20 cellular contexts compared by ENCODE assay signal in genomic region chr3:135514064-135514455, GRCh38.
DNase-seq lines count a peak whose midpoint lies in the region; ATAC-seq, FAIRE-seq and TF ChIP-seq lines count a peak whose summit lies in the region.
"Had no signal": no experiment of that assay in that cellular context is flagged by ENCODE, and none has a peak within 500 bp of the region (broad histone marks: within the 10 kb centered on the region; RNA-seq: fewer than 3 reads in every experiment).

No MANE protein-coding gene starts in this region.

- no peaks in the 10 kb centered on the region for H3K36me3 Mint-ChIP-seq in astrocyte (ENCODE audit: low read depth, unreplicated experiment)
- H3K36me3 Mint-ChIP-seq: CD14-positive monocyte had no signal

- DNase-seq in astrocyte (ENCODE audit: low read depth) (peak; percentile 2), keratinocyte (ENCODE audit: low read depth, low spot score) (no peak), HK-2 (ENCODE audit: unreplicated experiment) (no peak), NCI-H510A (lab: John Stamatoyannopoulos, UW) (no peak)
- DNase-seq: activated CD4-positive, alpha-beta T cell treated with anti-CD3 and anti-CD28 coated beads, Interleukin-2, amount 10 ng/mL, durations not matched to agents 7 days and 5 days; activated CD8-positive, alpha-beta memory T cell treated with anti-CD3 and anti-CD28 coated beads, Interleukin-2, amount 50 U/mL, for 4 hours; activated effector memory CD4-positive, alpha-beta T cell treated with Interleukin-2 at 50 U/mL for 16 hours; DMS153; NCI-H187; retina had no signal

- no peak for ATAC-seq in HG03457 (IDR thresholded peaks at IDR 0.05; ENCODE audit: unreplicated experiment)
- no peak for ATAC-seq in HG03520 (IDR thresholded peaks at IDR 0.05; ENCODE audit: unreplicated experiment)
- ATAC-seq: left lobe of liver had no signal

- no peak for FAIRE-seq in astrocyte (lab: Jason Lieb, UNC)
- no peak for FAIRE-seq in keratinocyte (lab: Jason Lieb, UNC)
- FAIRE-seq: GM12891 had no signal

- peaks cover 0 to 40% (median 0%) of the 10 kb centered on the region in 10 experiments; a peak in 8 of 20 replicates for H3K4me1 ChIP-seq in BLaER1 treated with 17β-estradiol and CSF1 and Interleukin-3, amounts not matched to agents 10 nM and 100 nM
- H3K4me1 ChIP-seq in HUES48 (ENCODE audit: control insufficient read depth, insufficient read depth, low read length) (peaks cover 5% of the 10 kb centered on the region), astrocyte (ENCODE audit: insufficient read depth, low read length) (peaks cover 7% of the 10 kb centered on the region), keratinocyte (ENCODE audit: control insufficient read depth, extremely low read depth, insufficient read depth, low read length) (peaks cover 4% of the 10 kb centered on the region)
- H3K4me1 ChIP-seq: suprapubic skin had no signal

- peaks cover 13% of the 10 kb centered on the region for H3K4me1 Mint-ChIP-seq in astrocyte (ENCODE audit: low read depth, unreplicated experiment)

- H3K4me3 ChIP-seq in BLaER1 treated with 17β-estradiol and CSF1 and Interleukin-3, amounts not matched to agents 10 nM and 100 nM: no peak overlapping the region
- H3K4me3 ChIP-seq in HUES48 (ENCODE audit: low read depth, low read length) (no peak overlapping the region), astrocyte (ENCODE audit: insufficient read depth, low read depth, low read length) (no peak overlapping the region), keratinocyte (ENCODE audit: control insufficient read depth in 2 of 3, extremely low read depth in 1 of 3, insufficient read depth in 2 of 3, low read depth in 1 of 3, low read length in 3 of 3) (no peak overlapping the region)
- H3K4me3 ChIP-seq: cardiac muscle cell, MG63, suprapubic skin had no signal

- no peaks in the 10 kb centered on the region for H3K36me3 ChIP-seq in BLaER1 treated with 17β-estradiol and CSF1 and Interleukin-3, amounts not matched to agents 10 nM and 100 nM
- H3K36me3 ChIP-seq in HUES48 (ENCODE audit: control insufficient read depth, insufficient read depth, low read length): no peaks in the 10 kb centered on the region
- no peaks in the 10 kb centered on the region for H3K36me3 ChIP-seq in astrocyte (ENCODE audit: insufficient read depth, low read length)
- H3K36me3 ChIP-seq in keratinocyte (ENCODE audit: control insufficient read depth in 2 of 2, extremely low read depth in 1 of 2, insufficient read depth in 2 of 2, low read length in 2 of 2): no peaks in the 10 kb centered on the region
- H3K36me3 ChIP-seq: cardiac muscle cell, MG63, suprapubic skin had no signal

- H3K27ac Mint-ChIP-seq in astrocyte (ENCODE audit: unreplicated experiment): peak overlapping the region; percentile 88
- H3K27ac Mint-ChIP-seq: activated CD4-positive, alpha-beta T cell treated with anti-CD3 and anti-CD28 coated beads, Interleukin-2, amount 10 ng/mL, durations not matched to agents 7 days and 5 days; CD14-positive monocyte had no signal

- peaks cover 3% of the 10 kb centered on the region for H3K27me3 Mint-ChIP-seq in astrocyte (ENCODE audit: low read depth, unreplicated experiment)
- H3K27me3 Mint-ChIP-seq: activated CD4-positive, alpha-beta T cell treated with anti-CD3 and anti-CD28 coated beads, Interleukin-2, amount 10 ng/mL, durations not matched to agents 7 days and 5 days had no signal

- H3K27ac ChIP-seq in BLaER1 treated with 17β-estradiol and CSF1 and Interleukin-3, amounts not matched to agents 10 nM and 100 nM: peak overlapping the region in 6 of 11 experiments; percentile 17 to 84 (median 61); a peak in 11 of 22 replicates
- H3K27ac ChIP-seq in HUES48 (ENCODE audit: low read depth, low read length): peak overlapping the region; percentile 32
- H3K27ac ChIP-seq in astrocyte (ENCODE audit: low read depth, low read length): peak overlapping the region; percentile 48
- peak overlapping the region; percentile 62 for H3K27ac ChIP-seq in keratinocyte (ENCODE audit: control insufficient read depth, insufficient read depth, low read length)
- H3K27ac ChIP-seq: cardiac muscle cell, suprapubic skin had no signal

- H3K4me3 Mint-ChIP-seq in astrocyte (ENCODE audit: unreplicated experiment): no peak overlapping the region
- H3K4me3 Mint-ChIP-seq: activated CD4-positive, alpha-beta T cell treated with anti-CD3 and anti-CD28 coated beads, Interleukin-2, amount 10 ng/mL, durations not matched to agents 7 days and 5 days; CD14-positive monocyte had no signal

- H3K27me3 ChIP-seq in BLaER1 treated with 17β-estradiol and CSF1 and Interleukin-3, amounts not matched to agents 10 nM and 100 nM: no peaks in the 10 kb centered on the region
- H3K27me3 ChIP-seq in HUES48 (ENCODE audit: control insufficient read depth, insufficient read depth, low read length): no peaks in the 10 kb centered on the region
- H3K27me3 ChIP-seq in astrocyte (ENCODE audit: insufficient read depth, low read length): no peaks in the 10 kb centered on the region
- no peaks in the 10 kb centered on the region for H3K27me3 ChIP-seq in keratinocyte (ENCODE audit: control insufficient read depth, extremely low read depth, insufficient read depth, low read length)
- H3K27me3 ChIP-seq: cardiac muscle cell, suprapubic skin had no signal

- H3K79me2 ChIP-seq in astrocyte (ENCODE audit: insufficient read depth, low read length) (no peaks in the 10 kb centered on the region), keratinocyte (ENCODE audit: control insufficient read depth, insufficient read depth, low read length) (no peaks in the 10 kb centered on the region)

- H3K9ac ChIP-seq in BLaER1 treated with 17β-estradiol and CSF1 and Interleukin-3, amounts not matched to agents 10 nM and 100 nM: peak overlapping the region in 1 of 11 experiments; percentile 52; a peak in 2 of 22 replicates
- no peak overlapping the region for H3K9ac ChIP-seq in HUES48 (ENCODE audit: low read depth, low read length)
- peak overlapping the region; percentile 14 for H3K9ac ChIP-seq in astrocyte (ENCODE audit: low read length)
- H3K9ac ChIP-seq in keratinocyte (ENCODE audit: control insufficient read depth, extremely low read depth, insufficient read depth, low read length): no peak overlapping the region

- H3K9me3 Mint-ChIP-seq in astrocyte (ENCODE audit: unreplicated experiment): peaks cover 1% of the 10 kb centered on the region

- H3K9me1 ChIP-seq in keratinocyte (ENCODE audit: control insufficient read depth, extremely low read depth, insufficient read depth, low read length): no peaks in the 10 kb centered on the region

- dilution Hi-C loops in keratinocyte (cut with MboI; ENCODE audit: extremely low pct_ligation_motif_present, low sequenced_read_pairs): no loop called here

- TF ChIP-seq CTCF in astrocyte (IDR thresholded peaks at IDR 0.05; ENCODE audit: insufficient read depth, low read depth, low read length) (no peak), keratinocyte (optimal IDR thresholded peaks at IDR 0.05 in 1 of 3, IDR thresholded peaks at IDR 0.05 in 1 of 3, conservative IDR thresholded peaks at IDR 0.05 in 1 of 3; ENCODE audit: extremely low read depth in 1 of 3, insufficient read depth in 2 of 3, low read length in 3 of 3) (no peak)

- H3K4me2 ChIP-seq in BLaER1 treated with 17β-estradiol and CSF1 and Interleukin-3, amounts not matched to agents 10 nM and 100 nM: peak overlapping the region in 4 of 11 experiments; percentile 20 to 56 (median 34); a peak in 7 of 22 replicates
- H3K4me2 ChIP-seq in astrocyte (ENCODE audit: low read length): peak overlapping the region; percentile 48
- H3K4me2 ChIP-seq in keratinocyte (ENCODE audit: control insufficient read depth, extremely low read depth, insufficient read depth, low read depth, low read length): peak overlapping the region; percentile 2

- peaks cover 0 to 19% (median 4%) of the 10 kb centered on the region in 11 experiments; a peak in 13 of 22 replicates for H3K9me3 ChIP-seq in BLaER1 treated with 17β-estradiol and CSF1 and Interleukin-3, amounts not matched to agents 10 nM and 100 nM (replicated peaks in 1 of 11)
- H3K9me3 ChIP-seq in HUES48 (ENCODE audit: control insufficient read depth, insufficient read depth, low read length) (no peaks in the 10 kb centered on the region), astrocyte (ENCODE audit: insufficient read depth, low read depth, low read length) (no peaks in the 10 kb centered on the region), keratinocyte (ENCODE audit: control insufficient read depth, low read depth, low read length) (no peaks in the 10 kb centered on the region)
- H3K9me3 ChIP-seq: suprapubic skin had no signal

- H4K20me1 ChIP-seq in BLaER1 treated with 17β-estradiol and CSF1 and Interleukin-3, amounts not matched to agents 10 nM and 100 nM: no peaks in the 10 kb centered on the region
- H4K20me1 ChIP-seq in astrocyte (ENCODE audit: insufficient read depth, low read length): no peaks in the 10 kb centered on the region
- no peaks in the 10 kb centered on the region for H4K20me1 ChIP-seq in keratinocyte (ENCODE audit: control insufficient read depth, extremely low read depth, insufficient read depth, low read length)

- H2AFZ ChIP-seq in astrocyte (ENCODE audit: low read depth, low read length) (peak overlapping the region; percentile 49), keratinocyte (ENCODE audit: control insufficient read depth, low read length) (peak overlapping the region; percentile 75)
